Comparison of ENCODE assay signal across 24 cellular contexts in genomic region chr10:130039141-130039540, GRCh38.
"Had no signal": no experiment of that assay in that cellular context is flagged by ENCODE, and none has a peak within 500 bp of the region (broad histone marks: within the 10 kb centered on the region; RNA-seq: fewer than 3 reads in every experiment).

No MANE protein-coding gene starts in this region.

- H3K27me3 ChIP-seq: neural progenitor cell, ovary, thyroid gland, tibial nerve, upper lobe of left lung, vagina had no signal

- H3K4me1 ChIP-seq: neural progenitor cell, parathyroid adenoma, psoas muscle, stomach, thyroid gland, tibial nerve, upper lobe of left lung, vagina had no signal

- H3K36me3 ChIP-seq: neural progenitor cell, ovary, stomach, thoracic aorta, thyroid gland, tibial nerve, upper lobe of left lung, vagina had no signal

- H3K9me3 ChIP-seq: ovary, psoas muscle, stomach, thoracic aorta, thyroid gland, tibial nerve, upper lobe of left lung, vagina had no signal

- H3K27ac ChIP-seq: neural progenitor cell, ovary, parathyroid adenoma, psoas muscle, stomach, thoracic aorta, thyroid gland, tibial nerve, upper lobe of left lung, vagina had no signal

- DNase-seq: natural killer cell; occipital lobe; ovary; posterior cingulate gyrus; psoas muscle; right cardiac atrium; small intestine; stimulated activated CD4-positive, alpha-beta T cell treated with anti-CD3 and anti-CD28 coated beads, Interleukin-15, amount 100 ng/mL, for 24 hours; stimulated activated CD4-positive, alpha-beta T cell treated with anti-CD3 and anti-CD28 coated beads, Interleukin-2, amount 100 ng/mL, for 24 hours; stimulated activated CD4-positive, alpha-beta T cell treated with anti-CD3 and anti-CD28 coated beads, Interleukin-2, amount 100 ng/mL, for 48 hours; stimulated activated CD4-positive, alpha-beta T cell treated with anti-CD3 and anti-CD28 coated beads, Interleukin-4, amount 100 ng/mL, for 24 hours; stimulated activated naive B cell treated with anti-CD40 and anti-IgM and Interleukin-4, amounts not matched to agents 10 μg/mL and 1 μg/mL and 100 μg/mL, for 72 hours; stimulated activated naive CD4-positive, alpha-beta T cell treated with Interleukin-2 at 50 U/mL for 16 hours; stomach; thyroid gland; trophoblast cell had no signal

- H3K9ac ChIP-seq: neural progenitor cell, parathyroid adenoma had no signal

- H3K4me3 ChIP-seq: neural progenitor cell, ovary, psoas muscle, stomach, thoracic aorta, thyroid gland, tibial nerve, upper lobe of left lung, vagina had no signal

- H3K4me2 ChIP-seq: neural progenitor cell had no signal

- ATAC-seq: natural killer cell; psoas muscle; sciatic nerve; stimulated activated effector memory CD8-positive, alpha-beta T cell treated with anti-CD3 and anti-CD28 coated beads, Interleukin-12 subunit alpha, Interleukin-12 subunit beta, amount 100 ng/mL, for 72 hours; stimulated activated naive B cell treated with anti-CD40 and anti-IgM and Interleukin-4, amounts not matched to agents 10 μg/mL and 1 μg/mL and 100 μg/mL, for 72 hours had no signal
